18 cellular contexts compared by ENCODE assay signal in genomic region chr7:129257168-129257567, GRCh38.
"Had no signal": no experiment of that assay in that cellular context is flagged by ENCODE, and none has a peak within 500 bp of the region (broad histone marks: within the 10 kb centered on the region; RNA-seq: fewer than 3 reads in every experiment).

No MANE protein-coding gene starts in this region.

- H3K27ac Mint-ChIP-seq: nephron progenitor cell had no signal

- H3K9me3 Mint-ChIP-seq: nephron progenitor cell had no signal

- H3K36me3 ChIP-seq: adrenal gland, stomach, thoracic aorta had no signal

- H3K27ac ChIP-seq: adrenal gland, coronary artery, stomach, thoracic aorta had no signal

- H3K4me3 ChIP-seq: adrenal gland, coronary artery, stomach, thoracic aorta had no signal

- DNase-seq: activated CD4-positive, alpha-beta T cell treated with anti-CD3 and anti-CD28 coated beads, Interleukin-2, amount 50 U/mL, for 1 hour; activated CD4-positive, CD25-positive, alpha-beta regulatory T cell; activated naive CD4-positive, alpha-beta T cell treated with anti-CD3 and anti-CD28 coated beads, Interleukin-2, amount 50 U/mL, for 16 hours; adrenal gland; caudate nucleus; effector CD4-positive, alpha-beta T cell; foreskin melanocyte; head of caudate nucleus; kidney; left ventricle myocardium superior; mesendoderm; nephron progenitor cell; stimulated activated CD4-positive, alpha-beta T cell treated with anti-CD3 and anti-CD28 coated beads, Interleukin-15, amount 100 ng/mL, for 24 hours; stimulated activated CD4-positive, alpha-beta T cell treated with anti-CD3 and anti-CD28 coated beads, Interleukin-4, amount 100 ng/mL, for 24 hours; stomach; T-helper 9 cell had no signal

- H3K27me3 ChIP-seq: adrenal gland, stomach had no signal

- H3K4me3 Mint-ChIP-seq: nephron progenitor cell had no signal

- H3K9me3 ChIP-seq: adrenal gland, stomach, thoracic aorta had no signal

- ATAC-seq: left ventricle myocardium superior had no signal
